Comparison of ENCODE assay signal across 9 cellular contexts in the genomic region with DNA sequence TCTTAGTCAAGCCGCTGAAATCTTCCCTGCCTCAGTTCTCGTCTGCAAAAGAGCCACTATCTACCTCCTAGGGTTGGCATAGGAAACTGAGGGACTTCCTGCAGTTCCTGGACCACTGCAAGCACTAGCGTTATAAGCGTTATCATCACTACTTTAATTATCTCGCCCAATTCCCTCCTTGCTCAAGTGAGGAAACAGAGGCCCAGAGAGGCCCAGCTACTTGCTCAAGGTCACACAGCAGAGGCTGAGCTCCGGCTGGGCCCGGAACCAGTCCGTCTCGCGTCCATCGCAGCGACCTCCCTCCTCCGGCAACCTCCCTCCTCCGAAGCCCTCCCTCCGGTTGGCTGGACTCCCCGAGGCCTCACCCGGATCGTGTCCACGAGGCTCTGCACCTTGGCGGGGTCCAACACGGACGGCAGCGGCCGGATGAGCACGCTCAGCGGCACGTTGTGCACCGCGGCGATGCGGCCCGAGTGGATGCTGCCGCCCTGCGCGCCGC. TPM values are rescaled to one million over a fixed set of nuclear protein-coding genes. Genes with fewer than 3 reads are reported as not detected.
DNase-seq lines count a peak whose midpoint lies in the region; ATAC-seq and FAIRE-seq lines count a peak whose summit lies in the region.
"Had no signal": no experiment of that assay in that cellular context is flagged by ENCODE, and none has a peak within 500 bp of the region (broad histone marks: within the 10 kb centered on the region; RNA-seq: fewer than 3 reads in every experiment).

No MANE protein-coding gene starts in this region.

- 1 to 6% (median 2%) methylated on average over 35 to 36 of the region's 36 CpGs for WGBS in adipose tissue, 3 donors

- no peak for FAIRE-seq in HTR-8/SVneo (lab: Jason Lieb, UNC)
- FAIRE-seq: A204.1 had no signal

- peaks cover 24% of the 10 kb centered on the region for H3K27me3 Mint-ChIP-seq in stimulated activated naive CD8-positive, alpha-beta T cell treated with anti-CD3 and anti-CD28 coated beads, Interleukin-15, amount 100 ng/mL, for 72 hours

- no peaks in the 10 kb centered on the region for H3K9me3 ChIP-seq in iPS-18c (ENCODE audit: control insufficient read depth, insufficient read depth, low read length)

- H3K4me3 ChIP-seq in iPS-18c (ENCODE audit: insufficient read depth, low read depth, low read length) = peak overlapping the region; percentile 82

- DNase-seq in DMS 273 (lab: John Stamatoyannopoulos, UW; ENCODE audit: unreplicated experiment) (peak; percentile 72), DMS 273 treated with DMSO at 0.1 percent for 48 hours (lab: John Stamatoyannopoulos, UW) (no peak), HTR-8/SVneo (ENCODE audit: insufficient read length, low spot score) (peak; percentile 43), NCI-H2196 treated with DMSO at 0.1 percent for 48 hours (lab: John Stamatoyannopoulos, UW; ENCODE audit: unreplicated experiment) (no peak), DMS79 (lab: John Stamatoyannopoulos, UW) (no peak)
- no peak for DNase-seq in stimulated activated naive CD8-positive, alpha-beta T cell treated with anti-CD3 and anti-CD28 coated beads, Interleukin-15, amount 100 ng/mL, for 72 hours

- peak overlapping the region; percentile 79 to 82 for H3K4me3 Mint-ChIP-seq in stimulated activated naive CD8-positive, alpha-beta T cell treated with anti-CD3 and anti-CD28 coated beads, Interleukin-15, amount 100 ng/mL, for 72 hours

- peak overlapping the region; percentile 25 for H3K27ac ChIP-seq in adipose tissue (ENCODE audit: low read depth, low read length)

- H3K4me1 Mint-ChIP-seq in stimulated activated naive CD8-positive, alpha-beta T cell treated with anti-CD3 and anti-CD28 coated beads, Interleukin-15, amount 100 ng/mL, for 72 hours = peaks cover 28% of the 10 kb centered on the region

- H3K9me3 Mint-ChIP-seq in stimulated activated naive CD8-positive, alpha-beta T cell treated with anti-CD3 and anti-CD28 coated beads, Interleukin-15, amount 100 ng/mL, for 72 hours = no peaks in the 10 kb centered on the region

- ATAC-seq in stimulated activated naive CD8-positive, alpha-beta T cell treated with anti-CD3 and anti-CD28 coated beads, Interleukin-15, amount 100 ng/mL, for 72 hours = peak; percentile 22

- H3K27ac Mint-ChIP-seq in stimulated activated naive CD8-positive, alpha-beta T cell treated with anti-CD3 and anti-CD28 coated beads, Interleukin-15, amount 100 ng/mL, for 72 hours = peak overlapping the region; percentile 54 to 86

RNA-seq across cellular contexts. Expression of gene SRXN1, which starts 0.3 kb away (rescaled TPM):
- 10 to 100 TPM; 13.3 to 26.1 (median 20.7) TPM for polyA plus RNA-seq in adipose tissue

RNA-seq across cellular contexts. Expression of gene SCRT2, which starts 22.9 kb away (rescaled TPM):
- under 1 TPM in 1 of 3 donors, not detected in 2; 0.05 TPM for polyA plus RNA-seq in adipose tissue

RNA-seq across cellular contexts. Expression of gene TCF15, which starts 42.6 kb away (rescaled TPM):
- polyA plus RNA-seq in adipose tissue = 1 to 10 TPM in 2 of 3 donors, under 1 TPM in 1; 0.35 to 8.2 (median 4.5) TPM

Comparison
In these comparisons a context has a peak if more than half of its experiments do, and no peak if none do; other contexts are left out.
1. DNase-seq: peak in DMS 273 (single experiment) and HTR-8/SVneo (single experiment); none in DMS 273 treated with DMSO at 0.1 percent for 48 hours (single experiment), stimulated activated naive CD8-positive, alpha-beta T cell treated with anti-CD3 and anti-CD28 coated beads, Interleukin-15, amount 100 ng/mL, for 72 hours (0 of 2), NCI-H2196 treated with DMSO at 0.1 percent for 48 hours (single experiment) and DMS79 (single experiment).